8 cellular contexts compared by ENCODE assay signal in genomic region chr4:86891785-86892638, GRCh38. TPM values are rescaled to one million over a fixed set of nuclear protein-coding genes. Genes with fewer than 3 reads are reported as not detected.
DNase-seq lines count a peak whose midpoint lies in the region; TF ChIP-seq lines count a peak whose summit lies in the region.

TSS of gene C4orf36 (minus strand) at chr4:86892422. CDS start at chr4:86891520, 902 bp downstream.

- H3K4me3 ChIP-seq in choroid plexus epithelial cell (ENCODE audit: low read depth, low read length): peak within 1 kb of the TSS; percentile 72

- DNase-seq in GM10248 (ENCODE audit: extremely low spot score) (peak; percentile 63), HFFc6 (peak; percentile 41), NCI-H1105 (lab: John Stamatoyannopoulos, UW) (peak; percentile 62), UCSD-AML1 (lab: John Stamatoyannopoulos, UW; ENCODE audit: unreplicated experiment) (peak; percentile 61), choroid plexus epithelial cell (ENCODE audit: low read depth) (no peak), kidney tubule cell (ENCODE audit: low spot score) (peak; percentile 86), NAMALWA (ENCODE audit: low spot score) (no peak)
- peak; percentile 32 for DNase-seq in stimulated activated CD4-positive, alpha-beta T cell treated with anti-CD3 and anti-CD28 coated beads, Interleukin-12 subunit alpha, Interleukin-12 subunit beta, amount 100 ng/mL, for 4 hours

- H3K4me3 Mint-ChIP-seq in HFFc6: peak within 1 kb of the TSS; percentile 91

- POLR2A ChIA-PET in GM10248 (lab: Yijun Ruan, JAX): no interaction called here

- TF ChIP-seq CTCF in GM10248 (IDR thresholded peaks at IDR 0.05; ENCODE audit: control extremely low read depth, extremely low read depth, low read depth, missing control alignments) (no peak), HFFc6 (IDR thresholded peaks at IDR 0.05) (no peak), choroid plexus epithelial cell (conservative IDR thresholded peaks at IDR 0.05; ENCODE audit: low read depth, low read length) (no peak)

- peaks cover 35% of the 10 kb centered on the region for H3K4me1 Mint-ChIP-seq in HFFc6 (ENCODE audit: low read depth)

- no peaks in the 10 kb centered on the region; the same call in 1 of the 2 replicates for H3K27me3 Mint-ChIP-seq in HFFc6 (ENCODE audit: insufficient read depth)

- CTCF ChIA-PET in GM10248 (lab: Yijun Ruan, JAX): interaction anchor here (8.9 kb wide), 1 partner anchor 394 kb away, joined by 131 read pairs; no protein-coding TSS in a partner anchor

- H3K36me3 Mint-ChIP-seq in HFFc6 (ENCODE audit: low read depth): peaks cover 5% of the 10 kb centered on the region

- H3K9me3 Mint-ChIP-seq in HFFc6: no peaks in the 10 kb centered on the region

- peak within 1 kb of the TSS; percentile 90 for H3K27ac Mint-ChIP-seq in HFFc6

RNA-seq across cellular contexts. Expression of gene C4orf36, which starts in this region (rescaled TPM):
- 1 to 10 TPM in 5 of 6 experiments, under 1 TPM in 1; 0.66 to 2.5 (median 1.5) TPM for total RNA-seq in HFFc6 (2021; fragmentation: NEBNext Ultra II Directional; extraction: Animal tissue kit (Norgen Biotek cat#: 25700))

Comparison
In these comparisons a context has a peak if more than half of its experiments do, and no peak if none do; other contexts are left out.
1. DNase-seq: peak in GM10248 (single experiment), HFFc6 (single experiment), NCI-H1105 (single experiment), UCSD-AML1 (single experiment), kidney tubule cell (single experiment) and stimulated activated CD4-positive, alpha-beta T cell treated with anti-CD3 and anti-CD28 coated beads, Interleukin-12 subunit alpha, Interleukin-12 subunit beta, amount 100 ng/mL, for 4 hours (single experiment); none in choroid plexus epithelial cell (single experiment) and NAMALWA (single experiment).